27 cellular contexts compared by ENCODE assay signal in genomic region chr2:11222845-11223244, GRCh38.
DNase-seq lines count a peak whose midpoint lies in the region; FAIRE-seq and TF ChIP-seq lines count a peak whose summit lies in the region.
"Had no signal": no experiment of that assay in that cellular context is flagged by ENCODE, and none has a peak within 500 bp of the region (broad histone marks: within the 10 kb centered on the region; RNA-seq: fewer than 3 reads in every experiment).

No MANE protein-coding gene starts in this region.

- H4K20me1 ChIP-seq in OCI-LY7 (ENCODE audit: insufficient read depth, low read length) = no peaks in the 10 kb centered on the region

- TSS peak; percentile 8 for BruUV-seq in MCF 10A (replicated peaks; lab: Mats Ljungman, UMichigan)
- TSS peak; percentile 28 for BruUV-seq in OCI-LY7 (replicated peaks; lab: Mats Ljungman, UMichigan)

- H3K36me3 ChIP-seq in breast epithelium (no peaks in the 10 kb centered on the region), OCI-LY7 (ENCODE audit: insufficient read depth, low read length) (peaks cover 28% of the 10 kb centered on the region)

- H3K4me3 Mint-ChIP-seq in MCF 10A (ENCODE audit: unreplicated experiment) (no peak overlapping the region), neural crest cell (no peak overlapping the region)
- H3K4me3 Mint-ChIP-seq: CD14-positive monocyte; CD4-positive, alpha-beta memory T cell; CD4-positive, CD25-positive, alpha-beta regulatory T cell; CD8-positive, alpha-beta memory T cell had no signal

- TF ChIP-seq POLR2A in breast epithelium (IDR thresholded peaks at IDR 0.05) = no peak
- no peak for TF ChIP-seq POLR2A in H54 (IDR thresholded peaks at IDR 0.05; ENCODE audit: low read depth, low read length)

- no peaks in the 10 kb centered on the region for H3K4me1 ChIP-seq in breast epithelium
- no peaks in the 10 kb centered on the region for H3K4me1 ChIP-seq in OCI-LY7 (ENCODE audit: insufficient read depth, low read length, poor library complexity, severe bottlenecking)
- H3K4me1 ChIP-seq: A549, BE2C, BLaER1 had no signal

- H3K9me3 ChIP-seq in breast epithelium (no peaks in the 10 kb centered on the region), OCI-LY7 (ENCODE audit: low read length) (no peaks in the 10 kb centered on the region)
- H3K9me3 ChIP-seq: A549, BE2C, BLaER1 had no signal

- H3K27me3 ChIP-seq in breast epithelium = no peaks in the 10 kb centered on the region
- H3K27me3 ChIP-seq: BE2C, BLaER1 had no signal

- H2AFZ ChIP-seq in OCI-LY7 (ENCODE audit: low read length) = no peak overlapping the region

- H3K27me3 Mint-ChIP-seq in MCF 10A (ENCODE audit: insufficient read depth, unreplicated experiment) = no peaks in the 10 kb centered on the region
- no peaks in the 10 kb centered on the region for H3K27me3 Mint-ChIP-seq in neural crest cell (ENCODE audit: low read depth)
- H3K27me3 Mint-ChIP-seq: CD4-positive, alpha-beta memory T cell; CD4-positive, CD25-positive, alpha-beta regulatory T cell; CD8-positive, alpha-beta memory T cell had no signal

- TF ChIP-seq CTCF in MCF 10A (IDR thresholded peaks at IDR 0.05; ENCODE audit: unreplicated experiment) (no peak), breast epithelium (IDR thresholded peaks at IDR 0.05) (no peak), OCI-LY7 (conservative IDR thresholded peaks at IDR 0.05; ENCODE audit: low read length) (no peak), neural crest cell (conservative IDR thresholded peaks at IDR 0.05) (no peak)

- no peaks in the 10 kb centered on the region for H3K79me2 ChIP-seq in OCI-LY7 (ENCODE audit: insufficient read depth, low read depth, low read length)

- CTCF ChIA-PET in MCF 10A (lab: Yijun Ruan, JAX) = interaction anchor here (0.7 to 1.1 kb wide), 3 partner anchors 224 to 390 kb away, joined by 3 to 7 read pairs (median 3); no protein-coding TSS in a partner anchor
- CTCF ChIA-PET in OCI-LY7 (lab: Charles Lee; ENCODE audit: unreplicated experiment) = no interaction called here

- POLR2A ChIA-PET in MCF 10A (lab: Yijun Ruan, JAX) (interaction anchor here (0.5 to 1.5 kb wide), 3 partner anchors 17 to 243 kb away, joined by 3 to 4 read pairs (median 3); partner anchors contain the start of gene E2F6), OCI-LY7 (lab: Charles Lee) (no interaction called here)

- no peaks in the 10 kb centered on the region for H3K9me2 ChIP-seq in OCI-LY7 (ENCODE audit: insufficient read depth, low read length)

- no peak for DNase-seq in MCF 10A (ENCODE audit: unreplicated experiment)
- DNase-seq in breast epithelium (ENCODE audit: low spot score in 2 of 2) = no peak
- DNase-seq in H54 (ENCODE audit: insufficient read length, low spot score) = no peak
- no peak for DNase-seq in OCI-LY7 (ENCODE audit: low spot score)
- no peak for DNase-seq in neural crest cell (ENCODE audit: low read depth, low spot score)
- no peak for DNase-seq in AG20443 (ENCODE audit: low spot score)
- DNase-seq in NCI-H526 (lab: John Stamatoyannopoulos, UW) = no peak
- DNase-seq: BE2C; C1 segment of cervical spinal cord; CD4-positive, alpha-beta memory T cell; CD4-positive, CD25-positive, alpha-beta regulatory T cell; CD8-positive, alpha-beta memory T cell; COR-L47; DMS 273 treated with DMSO at 0.1 percent for 48 hours; DMS153; DMS53; DMS79; DND-41; EL; GDM1 had no signal

- peak; percentile 50 for FAIRE-seq in H54 (lab: Jason Lieb, UNC)
- FAIRE-seq: A549, GM12878, GM12892, GM18507 had no signal

- H3K9me3 Mint-ChIP-seq in MCF 10A (ENCODE audit: unreplicated experiment) = no peaks in the 10 kb centered on the region
- no peaks in the 10 kb centered on the region for H3K9me3 Mint-ChIP-seq in neural crest cell
- H3K9me3 Mint-ChIP-seq: CD14-positive monocyte; CD4-positive, alpha-beta memory T cell; CD4-positive, CD25-positive, alpha-beta regulatory T cell; CD8-positive, alpha-beta memory T cell had no signal

- H3K4me1 Mint-ChIP-seq in MCF 10A (ENCODE audit: insufficient read depth, unreplicated experiment) (no peaks in the 10 kb centered on the region), neural crest cell (peaks cover 20% of the 10 kb centered on the region)
- H3K4me1 Mint-ChIP-seq: CD8-positive, alpha-beta memory T cell had no signal

- H3K27ac ChIP-seq in breast epithelium = no peak overlapping the region
- no peak overlapping the region for H3K27ac ChIP-seq in OCI-LY7 (ENCODE audit: low read depth, low read length, poor library complexity, severe bottlenecking)
- H3K27ac ChIP-seq: 22Rv1, A549, BLaER1 had no signal

- H3K27ac Mint-ChIP-seq in MCF 10A (ENCODE audit: low read depth, unreplicated experiment) = no peak overlapping the region
- peak overlapping the region; percentile 8 for H3K27ac Mint-ChIP-seq in neural crest cell (ENCODE audit: unreplicated experiment)
- H3K27ac Mint-ChIP-seq: CD4-positive, alpha-beta memory T cell; CD4-positive, CD25-positive, alpha-beta regulatory T cell had no signal

- H3K36me3 Mint-ChIP-seq in MCF 10A (ENCODE audit: insufficient read depth, unreplicated experiment) (peaks cover 50% of the 10 kb centered on the region), neural crest cell (ENCODE audit: low read depth) (peaks cover 11% of the 10 kb centered on the region)

- H3K4me2 ChIP-seq in OCI-LY7 (ENCODE audit: low read length) = no peak overlapping the region
- H3K4me2 ChIP-seq: A549, BLaER1 had no signal

- H3K4me3 ChIP-seq in breast epithelium = no peak overlapping the region
- no peak overlapping the region for H3K4me3 ChIP-seq in OCI-LY7 (ENCODE audit: low read depth, low read length, poor library complexity, severe bottlenecking)
- H3K4me3 ChIP-seq: A549, BLaER1, GM12878 had no signal

- intact Hi-C loops in MCF 10A (cut with micrococcal nuclease) = no loop called here
- intact Hi-C loops in breast epithelium (cut with DNase I; ENCODE audit: low total_unique reads) = no loop called here
- intact Hi-C loops in OCI-LY7 (cut with micrococcal nuclease; ENCODE audit: unreplicated experiment) = no loop called here
